ENCODE assay signal across 1 cellular context in the genomic region with DNA sequence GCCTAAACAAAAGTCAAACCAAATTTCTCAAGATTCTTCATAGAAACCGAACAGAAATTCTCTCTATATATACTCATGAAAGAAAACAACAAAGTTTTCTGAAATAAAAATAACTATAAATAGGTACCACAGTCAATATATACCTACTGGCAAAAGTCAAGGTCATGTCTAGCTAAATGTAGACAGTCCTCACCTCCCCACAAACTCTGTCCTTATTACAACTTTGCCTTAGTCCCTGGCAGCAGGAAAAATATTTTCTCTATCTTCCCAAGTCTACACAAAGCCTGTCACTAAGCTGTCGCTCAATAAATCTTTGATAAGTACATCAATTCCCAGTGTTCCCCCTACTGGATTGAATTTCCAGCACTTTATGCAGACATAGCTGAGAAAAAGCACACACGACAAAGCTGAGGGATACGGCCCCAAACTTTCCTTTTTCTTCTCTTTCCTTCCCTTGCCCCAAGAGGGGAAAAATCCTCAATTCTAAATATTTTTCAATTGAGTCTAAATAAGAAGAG.
TF ChIP-seq lines count a peak whose summit lies in the region.

No MANE protein-coding gene starts in this region.

TF ChIP-seq in GM12878, 131 proteins besides CTCF, POLR2A, EP300 and RAD21:
- TF ChIP-seq NR2C1 (IDR thresholded peaks at IDR 0.05) (no peak), EGR1 (IDR thresholded peaks at IDR 0.05; ENCODE audit: borderline replicate concordance in 1 of 2, low read depth in 2 of 2, low read length in 2 of 2) (no peak), IKZF1 (conservative IDR thresholded peaks at IDR 0.05) (no peak), IRF4 (IDR thresholded peaks at IDR 0.05; ENCODE audit: low read depth, low read length) (no peak), MYC (IDR thresholded peaks at IDR 0.05; ENCODE audit: insufficient read depth, insufficient read length, insufficient replicate concordance, low read length, severe bottlenecking) (no peak), SIX5 (IDR thresholded peaks at IDR 0.05; ENCODE audit: low read depth, low read length, severe bottlenecking) (no peak), NRF1 (conservative IDR thresholded peaks at IDR 0.05; ENCODE audit: low read depth, low read length) (no peak), BHLHE40 (IDR thresholded peaks at IDR 0.05; ENCODE audit: borderline replicate concordance in 1 of 2, low read depth in 2 of 2, low read length in 1 of 2) (no peak), IRF3 (IDR thresholded peaks at IDR 0.05) (no peak), FOXK2 (IDR thresholded peaks at IDR 0.05) (no peak), RAD51 (IDR thresholded peaks at IDR 0.05) (no peak), E2F4 (IDR thresholded peaks at IDR 0.05; ENCODE audit: low read depth, low read length) (no peak), ZNF622 (IDR thresholded peaks at IDR 0.05) (no peak), CEBPB (IDR thresholded peaks at IDR 0.05; ENCODE audit: borderline replicate concordance in 1 of 2, low read depth in 2 of 2, low read length in 2 of 2) (no peak), POU2F2 (IDR thresholded peaks at IDR 0.05; ENCODE audit: borderline replicate concordance, low read depth, low read length) (no peak), NFIC (IDR thresholded peaks at IDR 0.05; ENCODE audit: low read depth, low read length) (no peak)
TF ChIP-seq in GM12878: peak in this region for 0.
